In genomic region chr10:113960617-113961260, GRCh38 we compare ENCODE assay signal across 9 cellular contexts.
DNase-seq lines count a peak whose midpoint lies in the region; ATAC-seq and TF ChIP-seq lines count a peak whose summit lies in the region.
"Had no signal": no experiment of that assay in that cellular context is flagged by ENCODE, and none has a peak within 500 bp of the region (broad histone marks: within the 10 kb centered on the region; RNA-seq: fewer than 3 reads in every experiment).

No MANE protein-coding gene starts in this region.

- peaks cover 9% of the 10 kb centered on the region; the same call in 1 of the 2 replicates for H3K79me2 ChIP-seq in Loucy (ENCODE audit: insufficient read depth, low read length)

- H2AFZ ChIP-seq in Loucy (ENCODE audit: low read length): no peak overlapping the region

- no peak overlapping the region for H3K27ac ChIP-seq in caudate nucleus (ENCODE audit: low read depth, low read length)

- peak overlapping the region; percentile 91 for H3K4me2 ChIP-seq in Loucy (ENCODE audit: low read depth, low read length, poor library complexity, severe bottlenecking)

- peaks cover 48% of the 10 kb centered on the region for H3K4me1 Mint-ChIP-seq in activated T-cell treated with anti-CD3 and anti-CD28 coated beads, Interleukin-2, amount 50 U/mL, for 72 hours (ENCODE audit: low read depth)
- peaks cover 14 to 41% (median 39%) of the 10 kb centered on the region in 4 donors for H3K4me1 Mint-ChIP-seq in naive thymus-derived CD8-positive, alpha-beta T cell

- no peaks in the 10 kb centered on the region for H3K9me2 ChIP-seq in Loucy (replicated peaks; ENCODE audit: low read depth, low read length)

- H4K20me1 ChIP-seq in Loucy (ENCODE audit: insufficient read depth, low read length, poor library complexity, severe bottlenecking): no peaks in the 10 kb centered on the region

- peaks cover 11% of the 10 kb centered on the region for H3F3A ChIP-seq in Loucy (ENCODE audit: low read depth)

- H3K9me3 Mint-ChIP-seq in activated T-cell treated with anti-CD3 and anti-CD28 coated beads, Interleukin-2, amount 50 U/mL, for 72 hours: peaks cover 0 to 8% of the 10 kb centered on the region in 2 donors
- peaks cover 0 to 30% (median 0%) of the 10 kb centered on the region in 9 donors for H3K9me3 Mint-ChIP-seq in naive thymus-derived CD8-positive, alpha-beta T cell
- H3K9me3 Mint-ChIP-seq: brain had no signal

- peak; percentile 46 for DNase-seq in A172 (ENCODE audit: low spot score)
- peak; percentile 17 to 35 for DNase-seq in activated T-cell treated with anti-CD3 and anti-CD28 coated beads, Interleukin-2, amount 50 U/mL, for 72 hours
- DNase-seq in naive thymus-derived CD8-positive, alpha-beta T cell: peak in 4 of 10 donors; percentile 7 to 49 (median 10)
- DNase-seq in C1 segment of cervical spinal cord (lab: John Stamatoyannopoulos, UW): no peak
- no peak for DNase-seq in pons (ENCODE audit: low spot score)
- DNase-seq in caudate nucleus (lab: John Stamatoyannopoulos, UW): no peak

- no peak overlapping the region for H3K27ac Mint-ChIP-seq in activated T-cell treated with anti-CD3 and anti-CD28 coated beads, Interleukin-2, amount 50 U/mL, for 72 hours
- peak overlapping the region in 9 of 10 donors; percentile 4 to 93 (median 80) for H3K27ac Mint-ChIP-seq in naive thymus-derived CD8-positive, alpha-beta T cell

- POLR2A ChIA-PET in naive thymus-derived CD8-positive, alpha-beta T cell (lab: Charles Lee): interaction anchor here (1.0 kb wide), 1 partner anchor 45 kb away, joined by 4 read pairs; no protein-coding TSS in a partner anchor

- no peak for TF ChIP-seq CTCF in Loucy (conservative IDR thresholded peaks at IDR 0.05; ENCODE audit: low read length)

- no peaks in the 10 kb centered on the region for H3K36me3 ChIP-seq in Loucy (ENCODE audit: insufficient read depth, low read length)

- H3K27me3 ChIP-seq in Loucy (ENCODE audit: insufficient read depth, low read length, poor library complexity, severe bottlenecking): no peaks in the 10 kb centered on the region

- H3K27me3 Mint-ChIP-seq in activated T-cell treated with anti-CD3 and anti-CD28 coated beads, Interleukin-2, amount 50 U/mL, for 72 hours (ENCODE audit: low read depth): peaks cover 18% of the 10 kb centered on the region
- peaks cover 2 to 34% (median 12%) of the 10 kb centered on the region in 5 donors for H3K27me3 Mint-ChIP-seq in naive thymus-derived CD8-positive, alpha-beta T cell

- no peaks in the 10 kb centered on the region for H3K9me3 ChIP-seq in Loucy (ENCODE audit: insufficient read depth, low read depth, low read length)

- peak overlapping the region; percentile 38 to 42 for H3K4me3 Mint-ChIP-seq in activated T-cell treated with anti-CD3 and anti-CD28 coated beads, Interleukin-2, amount 50 U/mL, for 72 hours
- peak overlapping the region; percentile 20 to 81 (median 56) for H3K4me3 Mint-ChIP-seq in naive thymus-derived CD8-positive, alpha-beta T cell
- H3K4me3 Mint-ChIP-seq: brain had no signal

- peak; percentile 30 for ATAC-seq in GM18520 (IDR thresholded peaks at IDR 0.05; ENCODE audit: unreplicated experiment)
- peak; percentile 8 to 21 for ATAC-seq in activated T-cell treated with anti-CD3 and anti-CD28 coated beads, Interleukin-2, amount 50 U/mL, for 72 hours (replicated peaks in 1 of 2)
- no peak for ATAC-seq in naive thymus-derived CD8-positive, alpha-beta T cell

- peak overlapping the region; percentile 86 for H3K9ac ChIP-seq in Loucy (ENCODE audit: low read depth, low read length, poor library complexity, severe bottlenecking)

- peaks cover 77% of the 10 kb centered on the region for H3K4me1 ChIP-seq in Loucy (ENCODE audit: insufficient read depth, low read length, poor library complexity, severe bottlenecking)

- peak overlapping the region; percentile 70 for H3K4me3 ChIP-seq in Loucy (ENCODE audit: low read length, poor library complexity, severe bottlenecking)

- peaks cover 0 to 5% of the 10 kb centered on the region in 2 donors for H3K36me3 Mint-ChIP-seq in activated T-cell treated with anti-CD3 and anti-CD28 coated beads, Interleukin-2, amount 50 U/mL, for 72 hours (ENCODE audit: insufficient read depth in 2 of 2)
- no peaks in the 10 kb centered on the region for H3K36me3 Mint-ChIP-seq in naive thymus-derived CD8-positive, alpha-beta T cell
- H3K36me3 Mint-ChIP-seq: brain had no signal

Comparison
In these comparisons a context has a peak if more than half of its experiments do, and no peak if none do; other contexts are left out.
1. DNase-seq: peak in A172 (single experiment) and activated T-cell treated with anti-CD3 and anti-CD28 coated beads, Interleukin-2, amount 50 U/mL, for 72 hours (2 of 2); none in C1 segment of cervical spinal cord (0 of 14), pons (single experiment) and caudate nucleus (0 of 61).
2. ATAC-seq: peak in GM18520 (single experiment) and activated T-cell treated with anti-CD3 and anti-CD28 coated beads, Interleukin-2, amount 50 U/mL, for 72 hours (2 of 2); none in naive thymus-derived CD8-positive, alpha-beta T cell (0 of 2).